ENCODE assay signal across 17 cellular contexts in the genomic region with DNA sequence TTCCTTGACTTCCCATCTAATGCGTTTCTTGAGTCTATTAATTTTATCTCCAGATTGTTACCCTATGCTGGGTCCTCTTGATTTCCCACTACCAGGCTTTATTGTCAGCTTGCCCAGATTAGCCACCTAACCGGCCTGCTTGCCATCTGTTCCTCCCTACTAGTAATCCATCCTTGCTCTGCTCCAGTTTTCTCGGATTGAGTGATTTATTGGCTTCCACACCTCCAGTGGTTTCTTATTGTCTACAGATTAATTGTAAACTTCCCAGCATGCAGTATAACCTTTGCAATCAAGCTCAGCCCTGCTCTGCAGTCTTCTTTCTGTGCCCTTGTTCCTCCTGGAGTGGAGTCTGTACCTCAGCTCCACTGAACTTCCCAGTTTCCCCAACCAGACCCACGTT.
"Had no signal": no experiment of that assay in that cellular context is flagged by ENCODE, and none has a peak within 500 bp of the region (broad histone marks: within the 10 kb centered on the region; RNA-seq: fewer than 3 reads in every experiment).

No MANE protein-coding gene starts in this region.

- H3K4me1 ChIP-seq: psoas muscle, thyroid gland had no signal

- H3K4me1 Mint-ChIP-seq: stimulated activated effector memory CD8-positive, alpha-beta T cell treated with anti-CD3 and anti-CD28 coated beads, Interleukin-12 subunit alpha, Interleukin-12 subunit beta, amount 100 ng/mL, for 72 hours had no signal

- H3K36me3 Mint-ChIP-seq: activated naive CD4-positive, alpha-beta T cell treated with anti-CD3 and anti-CD28 coated beads, Interleukin-2, amount 50 U/mL, for 72 hours; stimulated activated effector memory CD8-positive, alpha-beta T cell treated with anti-CD3 and anti-CD28 coated beads, Interleukin-12 subunit alpha, Interleukin-12 subunit beta, amount 100 ng/mL, for 72 hours had no signal

- H3K9me3 ChIP-seq: psoas muscle, thyroid gland, vagina had no signal

- H3K4me3 Mint-ChIP-seq: activated T-cell treated with anti-CD3 and anti-CD28 coated beads, Interleukin-2, amount 50 U/mL, for 4 hours; effector memory CD8-positive, alpha-beta T cell; neural crest cell; stimulated activated effector memory CD8-positive, alpha-beta T cell treated with anti-CD3 and anti-CD28 coated beads, Interleukin-12 subunit alpha, Interleukin-12 subunit beta, amount 100 ng/mL, for 72 hours had no signal

- H3K4me3 ChIP-seq: psoas muscle, thyroid gland, vagina had no signal

- H3K36me3 ChIP-seq: thyroid gland, vagina had no signal

- H3K27me3 ChIP-seq: thyroid gland, vagina had no signal

- DNase-seq: activated CD4-positive, alpha-beta T cell treated with anti-CD3 and anti-CD28 coated beads for 1 hour; activated CD4-positive, alpha-beta T cell treated with anti-CD3 and anti-CD28 coated beads, Interleukin-2, amount 50 U/mL, for 48 hours; activated effector memory CD4-positive, alpha-beta T cell treated with anti-CD3 and anti-CD28 coated beads, Interleukin-2, amount 50 U/mL, for 16 hours; activated T-cell treated with anti-CD3 and anti-CD28 coated beads, Interleukin-2, amount 50 U/mL, for 4 hours; caudate nucleus; effector memory CD8-positive, alpha-beta T cell; islet precursor cell; midbrain; psoas muscle; stimulated activated CD4-positive, alpha-beta T cell treated with anti-CD3 and anti-CD28 coated beads, Interleukin-2, amount 100 ng/mL, for 24 hours; T-helper 9 cell; thyroid gland had no signal

- H3K27ac Mint-ChIP-seq: activated naive CD4-positive, alpha-beta T cell treated with anti-CD3 and anti-CD28 coated beads, Interleukin-2, amount 50 U/mL, for 72 hours; effector memory CD8-positive, alpha-beta T cell; stimulated activated effector memory CD8-positive, alpha-beta T cell treated with anti-CD3 and anti-CD28 coated beads, Interleukin-12 subunit alpha, Interleukin-12 subunit beta, amount 100 ng/mL, for 72 hours had no signal

- H3K9me3 Mint-ChIP-seq: activated naive CD4-positive, alpha-beta T cell treated with anti-CD3 and anti-CD28 coated beads, Interleukin-2, amount 50 U/mL, for 72 hours; activated T-cell treated with anti-CD3 and anti-CD28 coated beads, Interleukin-2, amount 50 U/mL, for 4 hours; effector memory CD8-positive, alpha-beta T cell; neural crest cell; stimulated activated effector memory CD8-positive, alpha-beta T cell treated with anti-CD3 and anti-CD28 coated beads, Interleukin-12 subunit alpha, Interleukin-12 subunit beta, amount 100 ng/mL, for 72 hours had no signal

- H3K27ac ChIP-seq: epithelial cell of prostate, psoas muscle, thyroid gland, vagina had no signal
